Comparison of ENCODE assay signal across 1 cellular context in genomic region chr6:15481892-15482291, GRCh38.
TF ChIP-seq lines count a peak whose summit lies in the region.

No MANE protein-coding gene starts in this region.

TF ChIP-seq in K562, 482 proteins besides CTCF, POLR2A, EP300 and RAD21 (continued from another document and continues in another):
- TF ChIP-seq ZBTB34 (CRISPR knock-in tag; IDR thresholded peaks at IDR 0.05) = no peak
- no peak for TF ChIP-seq GTF2A2 (tag; IDR thresholded peaks at IDR 0.05)
- TF ChIP-seq IRF9 (tag; IDR thresholded peaks at IDR 0.05) = no peak
- TF ChIP-seq ZBTB43 (CRISPR knock-in tag; IDR thresholded peaks at IDR 0.05) = 0 out of 2 replicates have a peak, but pooled peaks have one; percentile 9
- no peak for TF ChIP-seq THAP7 (CRISPR knock-in tag; IDR thresholded peaks at IDR 0.05)
- no peak for TF ChIP-seq CREB5 (CRISPR knock-in tag; IDR thresholded peaks at IDR 0.05)
- TF ChIP-seq FOSL1 (tag; conservative IDR thresholded peaks at IDR 0.05) = peak; percentile 90
- no peak for TF ChIP-seq E2F4 (CRISPR knock-in tag; IDR thresholded peaks at IDR 0.05; ENCODE audit: low read depth)
- TF ChIP-seq HDAC6 (IDR thresholded peaks at IDR 0.05; ENCODE audit: low read depth, low read length) = no peak
- TF ChIP-seq KAT8 (IDR thresholded peaks at IDR 0.05; ENCODE audit: low read depth) = no peak
- TF ChIP-seq U2AF2 (optimal IDR thresholded peaks at IDR 0.05; ENCODE audit: low read depth, low read length) = no peak
- TF ChIP-seq TBP (optimal IDR thresholded peaks at IDR 0.05; ENCODE audit: low read depth, low read length) = peak; percentile 21
- no peak for TF ChIP-seq GABPB2 (CRISPR knock-in tag; conservative IDR thresholded peaks at IDR 0.05)
- TF ChIP-seq ZNF143 (CRISPR knock-in tag; IDR thresholded peaks at IDR 0.05) = no peak
- no peak for TF ChIP-seq MEF2D (tag; conservative IDR thresholded peaks at IDR 0.05; ENCODE audit: low read depth)
- TF ChIP-seq USF2 (CRISPR knock-in tag; IDR thresholded peaks at IDR 0.05) = peak; percentile 48; the same call in 1 of the 2 replicates
- TF ChIP-seq MCM7 (IDR thresholded peaks at IDR 0.05) = no peak
- 0 out of 2 replicates have a peak, but pooled peaks have one; percentile 15 for TF ChIP-seq ZNF592 (IDR thresholded peaks at IDR 0.05)
- TF ChIP-seq E2F8 (IDR thresholded peaks at IDR 0.05; ENCODE audit: low read depth, partially characterized antibody) = no peak
- no peak for TF ChIP-seq PHF20 (IDR thresholded peaks at IDR 0.05; ENCODE audit: partially characterized antibody)
- TF ChIP-seq MCM5 (IDR thresholded peaks at IDR 0.05; ENCODE audit: low read depth) = no peak
- no peak for TF ChIP-seq MLX (CRISPR knock-in tag; conservative IDR thresholded peaks at IDR 0.05)
- peak in 1 of 2 experiments; percentile 21 for TF ChIP-seq AFF1 (IDR thresholded peaks at IDR 0.05; ENCODE audit: low read depth in 1 of 2, partially characterized antibody in 2 of 2)
- TF ChIP-seq TAF9B (IDR thresholded peaks at IDR 0.05; ENCODE audit: partially characterized antibody) = peak; percentile 75
- no peak for TF ChIP-seq ZNF146 (CRISPR knock-in tag; IDR thresholded peaks at IDR 0.05; ENCODE audit: unreplicated experiment)
- 0 out of 2 replicates have a peak, but pooled peaks have one; percentile 8 for TF ChIP-seq ETV1 (tag; conservative IDR thresholded peaks at IDR 0.05; ENCODE audit: low read depth)
- no peak for TF ChIP-seq RHOXF2B (CRISPR knock-in tag; conservative IDR thresholded peaks at IDR 0.05)
- no peak for TF ChIP-seq ARHGAP35 (IDR thresholded peaks at IDR 0.05; ENCODE audit: partially characterized antibody)
- TF ChIP-seq BHLHE40 (IDR thresholded peaks at IDR 0.05; ENCODE audit: low read length) = peak; percentile 87
- TF ChIP-seq FOXO4 (CRISPR knock-in tag; IDR thresholded peaks at IDR 0.05) = no peak
- TF ChIP-seq BACH1 (tag; IDR thresholded peaks at IDR 0.05) = peak; percentile 92
- no peak for TF ChIP-seq MAX (CRISPR knock-in tag; IDR thresholded peaks at IDR 0.05)
- no peak for TF ChIP-seq EZH2 (IDR thresholded peaks at IDR 0.05; ENCODE audit: borderline replicate concordance, low read depth, low read length)
